Comparison of ENCODE assay signal across 22 cellular contexts in the genomic region with DNA sequence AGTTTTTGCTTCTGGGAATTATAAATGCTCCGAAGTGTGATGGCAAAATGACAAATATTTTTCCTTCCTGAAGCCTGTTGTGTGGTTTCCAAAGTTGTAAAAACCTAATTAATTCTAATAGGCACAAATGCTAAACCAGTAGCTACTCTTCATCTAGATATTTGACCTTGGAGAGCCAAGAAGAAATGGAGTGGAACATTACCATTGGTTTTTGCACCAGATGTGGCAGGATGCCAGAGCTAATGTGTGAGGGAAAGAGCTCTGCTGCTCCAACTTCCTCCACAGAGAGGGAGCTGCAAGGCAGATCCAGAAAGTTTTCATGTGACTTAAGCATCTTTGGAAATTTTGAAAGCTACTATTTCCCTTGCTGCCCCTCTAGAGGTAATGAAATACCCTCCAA.
"Had no signal": no experiment of that assay in that cellular context is flagged by ENCODE, and none has a peak within 500 bp of the region (broad histone marks: within the 10 kb centered on the region; RNA-seq: fewer than 3 reads in every experiment).

No MANE protein-coding gene starts in this region.

- FAIRE-seq: frontal cortex had no signal

- H3K27me3 ChIP-seq: ascending aorta, brain microvascular endothelial cell, suprapubic skin, tibial nerve had no signal

- H3K27ac ChIP-seq: ascending aorta, brain microvascular endothelial cell, coronary artery, dorsolateral prefrontal cortex, suprapubic skin, tibial nerve, WERI-Rb-1 had no signal

- H3K36me3 ChIP-seq: ascending aorta, brain microvascular endothelial cell, suprapubic skin, tibial nerve, WERI-Rb-1 had no signal

- H3K4me3 ChIP-seq: ascending aorta, coronary artery, dorsolateral prefrontal cortex, skin epidermis, suprapubic skin, tibial nerve had no signal

- H3K9me3 ChIP-seq: ascending aorta, suprapubic skin, tibial nerve had no signal

- DNase-seq: activated CD4-positive, alpha-beta memory T cell treated with anti-CD3 and anti-CD28 coated beads, Interleukin-2, amount 10 ng/mL, durations not matched to agents 7 days and 5 days; activated CD4-positive, alpha-beta T cell treated with anti-CD3 and anti-CD28 coated beads, Interleukin-2, amount 10 ng/mL, durations not matched to agents 7 days and 5 days; activated CD8-positive, alpha-beta memory T cell treated with anti-CD3 and anti-CD28 coated beads, Interleukin-2, amount 50 U/mL, for 48 hours; activated gamma-delta T cell; activated naive CD4-positive, alpha-beta T cell treated with anti-CD3 and anti-CD28 coated beads, Interleukin-2, amount 10 ng/mL, durations not matched to agents 7 days and 5 days; activated naive CD8-positive, alpha-beta T cell treated with anti-CD3 and anti-CD28 coated beads, Interleukin-2, amount 10 ng/mL, durations not matched to agents 7 days and 5 days; activated T-cell treated with anti-CD3 and anti-CD28 coated beads, Interleukin-2, amount 50 U/mL, for 24 hours; brain microvascular endothelial cell; dorsolateral prefrontal cortex; effector memory CD4-positive, alpha-beta T cell; left ventricle myocardium superior; posterior cingulate gyrus; stimulated activated CD4-positive, alpha-beta T cell treated with anti-CD3 and anti-CD28 coated beads, Interleukin-1b, Interleukin-23, amount 100 ng/mL, for 48 hours; stimulated activated naive CD4-positive, alpha-beta T cell; T-helper 9 cell; WERI-Rb-1 had no signal

- H3K4me1 ChIP-seq: ascending aorta, suprapubic skin, tibial nerve had no signal
